ENCODE assay signal across 8 cellular contexts in the genomic region with DNA sequence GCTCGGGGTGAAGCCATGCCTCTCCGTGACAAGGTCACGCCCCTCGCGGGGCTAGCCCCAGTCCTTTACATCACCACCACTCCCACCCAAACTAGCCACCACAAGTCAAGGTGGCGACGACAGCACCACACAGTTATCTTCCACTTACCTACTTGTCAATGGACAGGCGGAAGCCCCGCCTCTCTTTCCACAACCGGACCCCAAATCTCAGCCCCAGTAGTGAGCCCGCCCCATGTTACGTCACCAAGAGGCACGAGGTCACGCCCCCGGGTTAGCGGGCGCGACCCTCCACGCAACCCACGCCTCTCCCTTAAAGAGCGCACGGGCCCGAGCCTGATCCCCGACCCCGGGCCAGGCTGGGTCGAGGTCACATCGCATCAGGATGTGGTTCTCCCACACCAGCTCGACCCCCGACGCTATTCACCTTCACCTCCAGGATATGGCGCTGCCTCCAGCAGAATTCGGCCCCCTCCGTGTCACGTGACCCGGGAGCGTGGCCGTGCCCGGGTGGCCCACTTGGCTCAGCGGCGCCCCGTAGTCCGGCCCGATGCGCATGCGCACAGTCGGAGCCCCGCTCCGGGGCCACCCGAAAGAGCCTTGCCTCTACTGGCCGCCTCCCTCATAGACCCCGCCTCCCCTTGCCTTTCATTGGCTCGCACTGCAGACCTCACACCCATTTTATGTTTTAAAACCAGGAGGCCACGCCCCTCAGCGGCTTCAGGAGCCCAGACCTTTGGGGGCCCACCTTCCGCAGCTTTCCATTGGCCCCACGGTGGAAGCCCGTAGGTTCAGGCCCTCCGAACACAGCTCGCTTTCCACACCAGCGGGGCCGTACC.
A peak's percentile ranks its signal among the peaks of the same experiment; 100 is the strongest.
DNase-seq lines count a peak whose midpoint lies in the region; ATAC-seq and FAIRE-seq lines count a peak whose summit lies in the region.

No MANE protein-coding gene starts in this region.

- FAIRE-seq in islet of Langerhans (lab: Jason Lieb, UNC), result peak; percentile 77

- peak; percentile 94 to 95 for DNase-seq in AML-193 (lab: John Stamatoyannopoulos, UW)
- peak; percentile 91 to 98 for DNase-seq in NCI-H446 (lab: John Stamatoyannopoulos, UW)
- peak; percentile 99 for DNase-seq in cerebellar cortex (ENCODE audit: low spot score)
- DNase-seq in stimulated activated CD4-positive, alpha-beta T cell treated with anti-CD3 and anti-CD28 coated beads, Interleukin-12 subunit alpha, Interleukin-12 subunit beta, amount 100 ng/mL, for 24 hours (ENCODE audit: low read depth in 2 of 2), result peak; percentile 91 to 97

- ATAC-seq in GM19043 (IDR thresholded peaks at IDR 0.05; ENCODE audit: low read depth, unreplicated experiment), result peak; percentile 88
- ATAC-seq in HG03354 (IDR thresholded peaks at IDR 0.05; ENCODE audit: poor library complexity, severe bottlenecking, unreplicated experiment), result peak; percentile 91
- ATAC-seq in activated CD4-positive, CD25-positive, alpha-beta regulatory T cell treated with anti-CD3 and anti-CD28 coated beads, Interleukin-2, amount 50 U/mL, for 24 hours, result peak; percentile 93 to 95

Comparison
In these comparisons a context has a peak if more than half of its experiments do, and no peak if none do; other contexts are left out.
1. Peak in every context shown above with its lines: DNase-seq and ATAC-seq.